In the genomic region with DNA sequence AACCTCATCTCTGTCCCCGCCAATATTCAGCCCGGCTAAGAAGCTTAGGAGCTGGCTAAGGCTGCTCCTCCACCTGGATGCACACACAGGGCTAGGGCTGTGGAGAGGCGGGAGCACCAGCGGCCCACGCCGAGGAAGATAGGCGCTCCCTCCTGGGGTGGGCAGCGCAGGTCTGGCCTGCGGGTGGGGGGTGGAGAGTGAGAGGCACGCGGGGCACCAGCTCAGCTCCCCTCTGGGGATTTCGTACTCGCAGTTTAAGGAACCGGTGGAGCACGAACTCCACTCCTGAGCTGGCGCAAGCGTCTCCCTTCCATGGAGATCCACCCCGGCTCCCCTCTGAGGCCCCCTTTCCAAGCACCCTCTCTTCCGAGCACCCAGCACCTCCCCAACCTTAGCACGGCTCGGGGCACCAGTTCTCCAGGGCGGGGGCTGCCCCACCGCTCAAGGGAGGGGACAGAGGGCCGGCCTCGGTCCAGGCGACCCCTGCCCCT, we compare ENCODE assay signal across 9 cellular contexts. TPM values are rescaled to one million over a fixed set of nuclear protein-coding genes. Genes with fewer than 3 reads are reported as not detected.
DNase-seq lines count a peak whose midpoint lies in the region; ATAC-seq and TF ChIP-seq lines count a peak whose summit lies in the region.
"Had no signal": no experiment of that assay in that cellular context is flagged by ENCODE, and none has a peak within 500 bp of the region (broad histone marks: within the 10 kb centered on the region; RNA-seq: fewer than 3 reads in every experiment).

No MANE protein-coding gene starts in this region.

- no peak overlapping the region for H3K27ac Mint-ChIP-seq in osteocyte (ENCODE audit: unreplicated experiment)
- H3K27ac Mint-ChIP-seq in Calu3 (ENCODE audit: unreplicated experiment), result no peak overlapping the region

- H3K9me3 Mint-ChIP-seq in osteocyte (ENCODE audit: unreplicated experiment) (no peaks in the 10 kb centered on the region), Calu3 (ENCODE audit: low read depth, unreplicated experiment) (no peaks in the 10 kb centered on the region)

- intact Hi-C loops in Calu3 (cut with micrococcal nuclease; ENCODE audit: unreplicated experiment), result no loop called here

- DNase-seq in DMS79 (lab: John Stamatoyannopoulos, UW) (peak; percentile 50), NCI-H1930 (lab: John Stamatoyannopoulos, UW) (peak; percentile 14 to 43), foreskin keratinocyte (no peak), osteocyte (ENCODE audit: extremely low spot score, unreplicated experiment) (no peak), Calu3 (no peak), HUDEP-2 (lab: John Stamatoyannopoulos, UW; ENCODE audit: unreplicated experiment in 76 of 76) (no peak), NCI-H2029 (lab: John Stamatoyannopoulos, UW) (no peak)
- DNase-seq: activated CD4-positive, alpha-beta T cell treated with anti-CD3 and anti-CD28 coated beads for 4 hours had no signal

- CTCF ChIA-PET in Calu3 (lab: Charles Lee), result no interaction called here

- peak; percentile 41 for ATAC-seq in foreskin keratinocyte
- no peak for ATAC-seq in GM21390 (IDR thresholded peaks at IDR 0.05; ENCODE audit: unreplicated experiment)

- no peaks in the 10 kb centered on the region for H3K4me1 ChIP-seq in foreskin keratinocyte

- peaks cover 9% of the 10 kb centered on the region for H3K4me1 Mint-ChIP-seq in osteocyte (ENCODE audit: unreplicated experiment)
- H3K4me1 Mint-ChIP-seq in Calu3 (ENCODE audit: low read depth, unreplicated experiment), result no peaks in the 10 kb centered on the region

- peak overlapping the region; percentile 44 for H3K4me3 Mint-ChIP-seq in osteocyte (ENCODE audit: unreplicated experiment)
- H3K4me3 Mint-ChIP-seq in Calu3 (ENCODE audit: low read depth, unreplicated experiment), result no peak overlapping the region

- BruUV-seq in Calu3 (replicated peaks; lab: Mats Ljungman, UMichigan), result no TSS peak

- no peak overlapping the region for H3K27ac ChIP-seq in foreskin keratinocyte

- H3K36me3 Mint-ChIP-seq in osteocyte (ENCODE audit: unreplicated experiment), result no peaks in the 10 kb centered on the region
- no peaks in the 10 kb centered on the region for H3K36me3 Mint-ChIP-seq in Calu3 (ENCODE audit: insufficient read depth, unreplicated experiment)

- H3K27me3 ChIP-seq in foreskin keratinocyte, result peaks cover 80% of the 10 kb centered on the region

- H3K27me3 Mint-ChIP-seq in osteocyte (ENCODE audit: unreplicated experiment) (peaks cover 56% of the 10 kb centered on the region), Calu3 (ENCODE audit: unreplicated experiment) (peaks cover 29% of the 10 kb centered on the region)

- TF ChIP-seq CTCF in foreskin keratinocyte (conservative IDR thresholded peaks at IDR 0.05) (no peak), osteocyte (IDR thresholded peaks at IDR 0.05) (no peak), Calu3 (IDR thresholded peaks at IDR 0.05; ENCODE audit: unreplicated experiment) (no peak)

RNA-seq across cellular contexts. Expression of gene KAZN, which starts 0.4 kb away (rescaled TPM):
- 7.4 and 8.7 TPM in 2 replicates for total RNA-seq in foreskin keratinocyte
- polyA plus RNA-seq in foreskin keratinocyte, result 6.0 and 7.2 TPM in 2 replicates
- 43.3 and 47.1 TPM in 2 replicates for total RNA-seq in osteocyte
- 3.6 and 5.9 TPM in 2 replicates for total RNA-seq in Calu3 (2022)

Comparison
In these comparisons a context has a peak if more than half of its experiments do, and no peak if none do; other contexts are left out.
1. DNase-seq: peak in DMS79 (single experiment) and NCI-H1930 (2 of 2); none in foreskin keratinocyte (0 of 2), osteocyte (single experiment), Calu3 (single experiment), HUDEP-2 (0 of 76) and NCI-H2029 (single experiment).